ENCODE assay signal across 1 cellular context in genomic region chr7:100373261-100373831, GRCh38.
TF ChIP-seq lines count a peak whose summit lies in the region.

TSS of gene PILRA (plus strand) at chr7:100373487. CDS start at chr7:100373657, 170 bp downstream.

TF ChIP-seq in GM12878, 131 proteins besides CTCF, POLR2A, EP300 and RAD21:
- TF ChIP-seq BHLHE40 (IDR thresholded peaks at IDR 0.05; ENCODE audit: borderline replicate concordance in 1 of 2, low read depth in 2 of 2, low read length in 1 of 2) (no peak), RFX5 (IDR thresholded peaks at IDR 0.05; ENCODE audit: low read depth, low read length) (no peak), EED (IDR thresholded peaks at IDR 0.05; ENCODE audit: low read depth) (no peak), PRDM15 (CRISPR knock-in tag; IDR thresholded peaks at IDR 0.05) (no peak), TCF3 (IDR thresholded peaks at IDR 0.05; ENCODE audit: borderline replicate concordance, insufficient read depth, low read depth, low read length) (no peak), SKIL (IDR thresholded peaks at IDR 0.05; ENCODE audit: low read depth, poor library complexity, severe bottlenecking) (no peak), IRF4 (IDR thresholded peaks at IDR 0.05; ENCODE audit: low read depth, low read length) (no peak), IRF3 (IDR thresholded peaks at IDR 0.05) (no peak), USF2 (IDR thresholded peaks at IDR 0.05; ENCODE audit: borderline replicate concordance, low read depth, low read length) (no peak), BRCA1 (IDR thresholded peaks at IDR 0.05; ENCODE audit: low read depth, low read length) (no peak), SIX5 (IDR thresholded peaks at IDR 0.05; ENCODE audit: low read depth, low read length, severe bottlenecking) (no peak), HDAC6 (IDR thresholded peaks at IDR 0.05; ENCODE audit: unreplicated experiment) (no peak), JUNB (IDR thresholded peaks at IDR 0.05) (no peak), ZNF217 (IDR thresholded peaks at IDR 0.05) (no peak), RUNX3 (IDR thresholded peaks at IDR 0.05; ENCODE audit: low read length) (no peak)
